1 cellular context compared by ENCODE assay signal in genomic region chr1:86913896-86914634, GRCh38.
TF ChIP-seq lines count a peak whose summit lies in the region.

SELENOF (minus strand) TSS chr1:86914126; CDS start chr1:86914111, 15 bp downstream.

TF ChIP-seq in HepG2, 621 proteins besides CTCF, POLR2A, EP300 and RAD21 (continued from another document and continues in another):
- TF ChIP-seq ZBTB38 (CRISPR knock-in tag; IDR thresholded peaks at IDR 0.05), result no peak
- no peak for TF ChIP-seq ZNF484 (CRISPR knock-in tag; IDR thresholded peaks at IDR 0.05; ENCODE audit: borderline replicate concordance, low read depth)
- no peak for TF ChIP-seq ZBTB25 (CRISPR knock-in tag; IDR thresholded peaks at IDR 0.05)
- no peak for TF ChIP-seq BRF2 (CRISPR knock-in tag; IDR thresholded peaks at IDR 0.05)
- no peak for TF ChIP-seq IKZF1 (IDR thresholded peaks at IDR 0.05)
- TF ChIP-seq, protein P1, sequence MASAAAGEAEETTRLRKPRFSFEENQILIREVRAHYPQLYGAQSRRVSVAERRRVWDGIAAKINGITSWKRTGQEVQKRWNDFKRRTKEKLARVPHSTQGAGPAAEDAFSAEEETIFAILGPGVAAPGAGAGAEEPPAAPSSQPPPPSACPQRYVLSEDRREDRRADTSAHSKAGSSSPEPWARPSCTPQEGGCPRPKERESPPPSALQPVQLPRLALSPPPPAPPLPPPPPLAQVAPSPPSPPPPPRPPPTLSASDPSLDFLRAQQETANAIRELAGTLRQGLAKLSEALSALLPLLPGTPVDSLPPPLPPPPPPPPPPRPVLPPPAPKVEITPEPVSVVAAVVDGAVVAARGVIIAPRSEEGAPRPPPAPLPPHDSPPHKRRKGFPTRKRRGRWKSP (CRISPR knock-in tag; IDR thresholded peaks at IDR 0.05), result 0 out of 2 replicates have a peak, but pooled peaks have one; percentile 46
- no peak for TF ChIP-seq NAIF1 (CRISPR knock-in tag; IDR thresholded peaks at IDR 0.05; ENCODE audit: borderline replicate concordance)
- TF ChIP-seq TOE1 (CRISPR knock-in tag; IDR thresholded peaks at IDR 0.05), result no peak
- TF ChIP-seq ZNF850 (CRISPR knock-in tag; conservative IDR thresholded peaks at IDR 0.05), result no peak
- TF ChIP-seq YY1 (IDR thresholded peaks at IDR 0.05; ENCODE audit: insufficient read depth, insufficient replicate concordance, low read depth, low read length), result peak; percentile 93
- TF ChIP-seq ZNF562 (CRISPR knock-in tag; IDR thresholded peaks at IDR 0.05; ENCODE audit: borderline replicate concordance), result no peak
- no peak; the same call in none of the 2 replicates for TF ChIP-seq CREB1 (IDR thresholded peaks at IDR 0.05)
- TF ChIP-seq CREB1 (CRISPR knock-in tag; IDR thresholded peaks at IDR 0.05), result peak; percentile 88
- no peak for TF ChIP-seq HOXD1 (CRISPR knock-in tag; IDR thresholded peaks at IDR 0.05)
- no peak for TF ChIP-seq TMF1 (CRISPR knock-in tag; IDR thresholded peaks at IDR 0.05; ENCODE audit: low read depth)
- TF ChIP-seq EHMT2 (IDR thresholded peaks at IDR 0.05; ENCODE audit: borderline replicate concordance, low read depth, low read length), result no peak
- peak; percentile 21; the same call in 1 of the 2 replicates for TF ChIP-seq ZNF230 (CRISPR knock-in tag; IDR thresholded peaks at IDR 0.05)
- no peak for TF ChIP-seq NPAS2 (CRISPR knock-in tag; IDR thresholded peaks at IDR 0.05; ENCODE audit: borderline replicate concordance)
- no peak for TF ChIP-seq ZFP1 (CRISPR knock-in tag; IDR thresholded peaks at IDR 0.05)
- no peak for TF ChIP-seq AFF4 (CRISPR knock-in tag; IDR thresholded peaks at IDR 0.05)
- peak; percentile 37; the same call in 1 of the 2 replicates for TF ChIP-seq NFIC (IDR thresholded peaks at IDR 0.05; ENCODE audit: low read length)
- TF ChIP-seq, protein P2, sequence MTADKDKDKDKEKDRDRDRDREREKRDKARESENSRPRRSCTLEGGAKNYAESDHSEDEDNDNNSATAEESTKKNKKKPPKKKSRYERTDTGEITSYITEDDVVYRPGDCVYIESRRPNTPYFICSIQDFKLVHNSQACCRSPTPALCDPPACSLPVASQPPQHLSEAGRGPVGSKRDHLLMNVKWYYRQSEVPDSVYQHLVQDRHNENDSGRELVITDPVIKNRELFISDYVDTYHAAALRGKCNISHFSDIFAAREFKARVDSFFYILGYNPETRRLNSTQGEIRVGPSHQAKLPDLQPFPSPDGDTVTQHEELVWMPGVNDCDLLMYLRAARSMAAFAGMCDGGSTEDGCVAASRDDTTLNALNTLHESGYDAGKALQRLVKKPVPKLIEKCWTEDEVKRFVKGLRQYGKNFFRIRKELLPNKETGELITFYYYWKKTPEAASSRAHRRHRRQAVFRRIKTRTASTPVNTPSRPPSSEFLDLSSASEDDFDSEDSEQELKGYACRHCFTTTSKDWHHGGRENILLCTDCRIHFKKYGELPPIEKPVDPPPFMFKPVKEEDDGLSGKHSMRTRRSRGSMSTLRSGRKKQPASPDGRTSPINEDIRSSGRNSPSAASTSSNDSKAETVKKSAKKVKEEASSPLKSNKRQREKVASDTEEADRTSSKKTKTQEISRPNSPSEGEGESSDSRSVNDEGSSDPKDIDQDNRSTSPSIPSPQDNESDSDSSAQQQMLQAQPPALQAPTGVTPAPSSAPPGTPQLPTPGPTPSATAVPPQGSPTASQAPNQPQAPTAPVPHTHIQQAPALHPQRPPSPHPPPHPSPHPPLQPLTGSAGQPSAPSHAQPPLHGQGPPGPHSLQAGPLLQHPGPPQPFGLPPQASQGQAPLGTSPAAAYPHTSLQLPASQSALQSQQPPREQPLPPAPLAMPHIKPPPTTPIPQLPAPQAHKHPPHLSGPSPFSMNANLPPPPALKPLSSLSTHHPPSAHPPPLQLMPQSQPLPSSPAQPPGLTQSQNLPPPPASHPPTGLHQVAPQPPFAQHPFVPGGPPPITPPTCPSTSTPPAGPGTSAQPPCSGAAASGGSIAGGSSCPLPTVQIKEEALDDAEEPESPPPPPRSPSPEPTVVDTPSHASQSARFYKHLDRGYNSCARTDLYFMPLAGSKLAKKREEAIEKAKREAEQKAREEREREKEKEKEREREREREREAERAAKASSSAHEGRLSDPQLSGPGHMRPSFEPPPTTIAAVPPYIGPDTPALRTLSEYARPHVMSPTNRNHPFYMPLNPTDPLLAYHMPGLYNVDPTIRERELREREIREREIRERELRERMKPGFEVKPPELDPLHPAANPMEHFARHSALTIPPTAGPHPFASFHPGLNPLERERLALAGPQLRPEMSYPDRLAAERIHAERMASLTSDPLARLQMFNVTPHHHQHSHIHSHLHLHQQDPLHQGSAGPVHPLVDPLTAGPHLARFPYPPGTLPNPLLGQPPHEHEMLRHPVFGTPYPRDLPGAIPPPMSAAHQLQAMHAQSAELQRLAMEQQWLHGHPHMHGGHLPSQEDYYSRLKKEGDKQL (CRISPR knock-in tag; IDR thresholded peaks at IDR 0.05; ENCODE audit: low read depth), result no peak
- TF ChIP-seq, protein P3, sequence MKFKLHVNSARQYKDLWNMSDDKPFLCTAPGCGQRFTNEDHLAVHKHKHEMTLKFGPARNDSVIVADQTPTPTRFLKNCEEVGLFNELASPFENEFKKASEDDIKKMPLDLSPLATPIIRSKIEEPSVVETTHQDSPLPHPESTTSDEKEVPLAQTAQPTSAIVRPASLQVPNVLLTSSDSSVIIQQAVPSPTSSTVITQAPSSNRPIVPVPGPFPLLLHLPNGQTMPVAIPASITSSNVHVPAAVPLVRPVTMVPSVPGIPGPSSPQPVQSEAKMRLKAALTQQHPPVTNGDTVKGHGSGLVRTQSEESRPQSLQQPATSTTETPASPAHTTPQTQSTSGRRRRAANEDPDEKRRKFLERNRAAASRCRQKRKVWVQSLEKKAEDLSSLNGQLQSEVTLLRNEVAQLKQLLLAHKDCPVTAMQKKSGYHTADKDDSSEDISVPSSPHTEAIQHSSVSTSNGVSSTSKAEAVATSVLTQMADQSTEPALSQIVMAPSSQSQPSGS (CRISPR knock-in tag; IDR thresholded peaks at IDR 0.05), result no peak
- no peak for TF ChIP-seq CEBPG (CRISPR knock-in tag; IDR thresholded peaks at IDR 0.05)
- TF ChIP-seq, protein P4, sequence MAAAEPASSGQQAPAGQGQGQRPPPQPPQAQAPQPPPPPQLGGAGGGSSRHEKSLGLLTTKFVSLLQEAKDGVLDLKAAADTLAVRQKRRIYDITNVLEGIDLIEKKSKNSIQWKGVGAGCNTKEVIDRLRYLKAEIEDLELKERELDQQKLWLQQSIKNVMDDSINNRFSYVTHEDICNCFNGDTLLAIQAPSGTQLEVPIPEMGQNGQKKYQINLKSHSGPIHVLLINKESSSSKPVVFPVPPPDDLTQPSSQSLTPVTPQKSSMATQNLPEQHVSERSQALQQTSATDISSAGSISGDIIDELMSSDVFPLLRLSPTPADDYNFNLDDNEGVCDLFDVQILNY (CRISPR knock-in tag; conservative IDR thresholded peaks at IDR 0.05), result no peak
- TF ChIP-seq ELF4 (CRISPR knock-in tag; IDR thresholded peaks at IDR 0.05; ENCODE audit: borderline replicate concordance), result no peak
- no peak for TF ChIP-seq MIER2 (CRISPR knock-in tag; IDR thresholded peaks at IDR 0.05)
- TF ChIP-seq GLI4 (CRISPR knock-in tag; IDR thresholded peaks at IDR 0.05; ENCODE audit: borderline replicate concordance), result no peak
- no peak for TF ChIP-seq CEBPB (IDR thresholded peaks at IDR 0.05; ENCODE audit: borderline replicate concordance, low read depth, low read length)
- TF ChIP-seq, protein P5, sequence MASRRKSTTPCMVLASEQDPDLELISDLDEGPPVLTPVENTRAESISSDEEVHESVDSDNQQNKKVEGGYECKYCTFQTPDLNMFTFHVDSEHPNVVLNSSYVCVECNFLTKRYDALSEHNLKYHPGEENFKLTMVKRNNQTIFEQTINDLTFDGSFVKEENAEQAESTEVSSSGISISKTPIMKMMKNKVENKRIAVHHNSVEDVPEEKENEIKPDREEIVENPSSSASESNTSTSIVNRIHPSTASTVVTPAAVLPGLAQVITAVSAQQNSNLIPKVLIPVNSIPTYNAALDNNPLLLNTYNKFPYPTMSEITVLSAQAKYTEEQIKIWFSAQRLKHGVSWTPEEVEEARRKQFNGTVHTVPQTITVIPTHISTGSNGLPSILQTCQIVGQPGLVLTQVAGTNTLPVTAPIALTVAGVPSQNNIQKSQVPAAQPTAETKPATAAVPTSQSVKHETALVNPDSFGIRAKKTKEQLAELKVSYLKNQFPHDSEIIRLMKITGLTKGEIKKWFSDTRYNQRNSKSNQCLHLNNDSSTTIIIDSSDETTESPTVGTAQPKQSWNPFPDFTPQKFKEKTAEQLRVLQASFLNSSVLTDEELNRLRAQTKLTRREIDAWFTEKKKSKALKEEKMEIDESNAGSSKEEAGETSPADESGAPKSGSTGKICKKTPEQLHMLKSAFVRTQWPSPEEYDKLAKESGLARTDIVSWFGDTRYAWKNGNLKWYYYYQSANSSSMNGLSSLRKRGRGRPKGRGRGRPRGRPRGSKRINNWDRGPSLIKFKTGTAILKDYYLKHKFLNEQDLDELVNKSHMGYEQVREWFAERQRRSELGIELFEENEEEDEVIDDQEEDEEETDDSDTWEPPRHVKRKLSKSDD (CRISPR knock-in tag; IDR thresholded peaks at IDR 0.05; ENCODE audit: low read depth), result no peak
- peak; percentile 82 for TF ChIP-seq POLR2G (IDR thresholded peaks at IDR 0.05; ENCODE audit: low read depth, low read length)
- TF ChIP-seq RFX5 (IDR thresholded peaks at IDR 0.05; ENCODE audit: low read depth, low read length), result no peak
- no peak for TF ChIP-seq ZNF607 (CRISPR knock-in tag; IDR thresholded peaks at IDR 0.05; ENCODE audit: borderline replicate concordance)
- TF ChIP-seq ZXDC (CRISPR knock-in tag; IDR thresholded peaks at IDR 0.05), result no peak
- no peak for TF ChIP-seq ZNF614 (CRISPR knock-in tag; IDR thresholded peaks at IDR 0.05; ENCODE audit: borderline replicate concordance)
- no peak for TF ChIP-seq ZNF879 (CRISPR knock-in tag; IDR thresholded peaks at IDR 0.05)
- TF ChIP-seq SOX5 (CRISPR knock-in tag; IDR thresholded peaks at IDR 0.05; ENCODE audit: borderline replicate concordance), result no peak
- TF ChIP-seq POLR2AphosphoS5 (IDR thresholded peaks at IDR 0.05; ENCODE audit: low read depth, low read length), result peak; percentile 87
- TF ChIP-seq CHD4 (IDR thresholded peaks at IDR 0.05; ENCODE audit: borderline replicate concordance, low read length), result no peak
- TF ChIP-seq, protein P6, sequence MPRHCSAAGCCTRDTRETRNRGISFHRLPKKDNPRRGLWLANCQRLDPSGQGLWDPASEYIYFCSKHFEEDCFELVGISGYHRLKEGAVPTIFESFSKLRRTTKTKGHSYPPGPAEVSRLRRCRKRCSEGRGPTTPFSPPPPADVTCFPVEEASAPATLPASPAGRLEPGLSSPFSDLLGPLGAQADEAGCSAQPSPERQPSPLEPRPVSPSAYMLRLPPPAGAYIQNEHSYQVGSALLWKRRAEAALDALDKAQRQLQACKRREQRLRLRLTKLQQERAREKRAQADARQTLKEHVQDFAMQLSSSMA (CRISPR knock-in tag; IDR thresholded peaks at IDR 0.05), result no peak
- peak; percentile 10 for TF ChIP-seq TEAD3 (CRISPR knock-in tag; optimal IDR thresholded peaks at IDR 0.05; ENCODE audit: borderline replicate concordance)
